In genomic region chr10:27525819-27526218, GRCh38 we compare ENCODE assay signal across 14 cellular contexts. TPM values are rescaled to one million over a fixed set of nuclear protein-coding genes. Genes with fewer than 3 reads are reported as not detected.
DNase-seq lines count a peak whose midpoint lies in the region; ATAC-seq, FAIRE-seq and TF ChIP-seq lines count a peak whose summit lies in the region.
"Had no signal": no experiment of that assay in that cellular context is flagged by ENCODE, and none has a peak within 500 bp of the region (broad histone marks: within the 10 kb centered on the region; RNA-seq: fewer than 3 reads in every experiment).

No MANE protein-coding gene starts in this region.

- H3K9me3 ChIP-seq in K562 (replicated peaks; ENCODE audit: control insufficient read depth, insufficient read depth, low read depth, low read length) (no peaks in the 10 kb centered on the region), lung (ENCODE audit: control insufficient read depth in 2 of 2, insufficient read depth in 1 of 2, low read length in 1 of 2) (no peaks in the 10 kb centered on the region), Peyer's patch (no peaks in the 10 kb centered on the region)
- H3K9me3 ChIP-seq: esophagus muscularis mucosa, upper lobe of left lung had no signal

- no peaks in the 10 kb centered on the region for H3K27me3 ChIP-seq in KMS-11 (ENCODE audit: insufficient read depth, low read depth)
- H3K27me3 ChIP-seq in K562 (ENCODE audit: control insufficient read depth in 2 of 2, insufficient read depth in 2 of 2, low read length in 2 of 2) = no peaks in the 10 kb centered on the region
- H3K27me3 ChIP-seq in lung (ENCODE audit: control insufficient read depth, insufficient read depth) = no peaks in the 10 kb centered on the region
- no peaks in the 10 kb centered on the region for H3K27me3 ChIP-seq in Peyer's patch
- H3K27me3 ChIP-seq: esophagus muscularis mucosa, upper lobe of left lung had no signal

- H3K4me3 ChIP-seq in KMS-11 (IDR thresholded peaks at IDR 0.05; ENCODE audit: insufficient read depth, low read depth, low read length) (no peak overlapping the region), K562 (no peak overlapping the region), lung (no peak overlapping the region), Peyer's patch (no peak overlapping the region)
- H3K4me3 ChIP-seq: esophagus muscularis mucosa, upper lobe of left lung had no signal

- peak; percentile 44 for ATAC-seq in K562
- peak; percentile 47 for ATAC-seq in lung (ENCODE audit: insufficient read depth, low FRiP score)
- no peak for ATAC-seq in HG02571 (IDR thresholded peaks at IDR 0.05; ENCODE audit: unreplicated experiment)
- ATAC-seq in GM18498 (IDR thresholded peaks at IDR 0.05; ENCODE audit: unreplicated experiment) = no peak
- ATAC-seq: left colon had no signal

- TF ChIP-seq CTCF in KMS-11 (conservative IDR thresholded peaks at IDR 0.05; ENCODE audit: low read depth, low read length) = no peak
- TF ChIP-seq CTCF in K562 (IDR thresholded peaks at IDR 0.05 in 2 of 3, conservative IDR thresholded peaks at IDR 0.05 in 1 of 3; ENCODE audit: insufficient read depth in 2 of 3, low read depth in 1 of 3, low read length in 3 of 3) = no peak
- TF ChIP-seq CTCF in lung (IDR thresholded peaks at IDR 0.05; ENCODE audit: control extremely low read depth, extremely low read depth) = no peak
- TF ChIP-seq CTCF in Peyer's patch (IDR thresholded peaks at IDR 0.05) = no peak

- peaks cover 84% of the 10 kb centered on the region for H3K4me1 ChIP-seq in KMS-11 (ENCODE audit: low read depth, poor library complexity, severe bottlenecking)
- peaks cover 0 to 36% of the 10 kb centered on the region in 2 experiments; a peak in 4 of 5 replicates for H3K4me1 ChIP-seq in K562 (replicated peaks in 1 of 2; ENCODE audit: control insufficient read depth in 2 of 2, insufficient read depth in 2 of 2, low read length in 2 of 2)
- peaks cover 0 to 25% of the 10 kb centered on the region in 2 donors for H3K4me1 ChIP-seq in lung (ENCODE audit: control insufficient read depth in 2 of 2, insufficient read depth in 2 of 2, low read length in 2 of 2)
- peaks cover 0 to 18% (median 3%) of the 10 kb centered on the region in 4 donors for H3K4me1 ChIP-seq in Peyer's patch

- no peaks in the 10 kb centered on the region for H3K9me1 ChIP-seq in K562 (ENCODE audit: control insufficient read depth, insufficient read depth, low read length)

- peaks cover 58% of the 10 kb centered on the region for H3K79me2 ChIP-seq in KMS-11 (ENCODE audit: insufficient read depth, low read depth)
- H3K79me2 ChIP-seq in K562 (ENCODE audit: control insufficient read depth, insufficient read depth, low read length) = peaks cover 95% of the 10 kb centered on the region

- CTCF ChIA-PET in K562 (lab: Yijun Ruan, JAX; ENCODE audit: low intra/inter-chr PET ratio) = no interaction called here

- no peak overlapping the region for H3K9ac ChIP-seq in KMS-11
- peak overlapping the region in 1 of 2 experiments; percentile 27; a peak in 1 of 4 replicates for H3K9ac ChIP-seq in K562 (ENCODE audit: insufficient read depth in 1 of 2, low read depth in 2 of 2, low read length in 2 of 2)

- TF ChIP-seq RAD21 in K562 (CRISPR knock-in tag; conservative IDR thresholded peaks at IDR 0.05 in 1 of 2, IDR thresholded peaks at IDR 0.05 in 1 of 2) = no peak

- FAIRE-seq in K562 (lab: Jason Lieb, UNC) = peak; percentile 78

- DNase-seq in CD1c-positive myeloid dendritic cell (ENCODE audit: extremely low spot score) = peak; percentile 20
- DNase-seq in K562 (ENCODE audit: extremely low read depth in 1 of 4, low spot score in 3 of 4) = peak in 2 of 4 experiments; percentile 31 to 50
- DNase-seq in lung (ENCODE audit: low spot score) = no peak
- no peak for DNase-seq in GM19238 (ENCODE audit: insufficient read length, low spot score)
- DNase-seq in Peyer's patch = no peak
- DNase-seq: left colon, NCI-H1417 treated with DMSO at 0.1 percent for 48 hours, posterior cingulate gyrus, T-helper 9 cell, upper lobe of left lung had no signal

- H4K20me1 ChIP-seq in KMS-11 (ENCODE audit: insufficient read depth) = no peaks in the 10 kb centered on the region
- H4K20me1 ChIP-seq in K562 (replicated peaks; ENCODE audit: control insufficient read depth, insufficient read depth, low read length) = no peaks in the 10 kb centered on the region

- TF ChIP-seq EP300 in K562 (IDR thresholded peaks at IDR 0.05; ENCODE audit: low read length) = no peak

- BruUV-seq in K562 (replicated peaks; lab: Mats Ljungman, UMichigan) = no TSS peak

- peak overlapping the region; percentile 82; the same call in 1 of the 2 replicates for H3K27ac ChIP-seq in KMS-11
- peak overlapping the region; percentile 91; the same call in 2 of the 3 replicates for H3K27ac ChIP-seq in K562 (ENCODE audit: extremely low read depth, low read depth, low read length)
- no peak overlapping the region for H3K27ac ChIP-seq in lung (ENCODE audit: low read depth in 1 of 2, low read length in 1 of 2)
- no peak overlapping the region for H3K27ac ChIP-seq in Peyer's patch
- H3K27ac ChIP-seq: esophagus muscularis mucosa, upper lobe of left lung had no signal

- peak overlapping the region; percentile 71; the same call in 1 of the 2 replicates for H3K4me2 ChIP-seq in KMS-11
- no peak overlapping the region; the same call in 1 of the 2 replicates for H3K4me2 ChIP-seq in K562 (ENCODE audit: insufficient read depth, low read length)

- POLR2A ChIA-PET in K562 (lab: Yijun Ruan, JAX) = interaction anchor here (1.0 to 1.8 kb wide), 5 partner anchors 12 to 22 kb away, joined by 3 to 7 read pairs (median 3); partner anchors contain the start of gene RAB18

- H2AFZ ChIP-seq in KMS-11 (ENCODE audit: low read depth) (no peak overlapping the region), K562 (ENCODE audit: low read depth, low read length) (no peak overlapping the region)

- TF ChIP-seq POLR2A in K562 (conservative IDR thresholded peaks at IDR 0.05) (no peak), Peyer's patch (IDR thresholded peaks at IDR 0.05) (no peak)

- intact Hi-C loops in K562 (cut with micrococcal nuclease) = loop anchor here (2.0 to 10.0 kb wide), 2 partner anchors 21 to 281 kb away; partner anchors contain the start of genes ACBD5 and RAB18

- H3K36me3 ChIP-seq in KMS-11 (ENCODE audit: insufficient read depth) (no peaks in the 10 kb centered on the region), K562 (ENCODE audit: control insufficient read depth, insufficient read depth, low read length) (no peaks in the 10 kb centered on the region), lung (ENCODE audit: control insufficient read depth in 2 of 2, insufficient read depth in 2 of 2, low read length in 2 of 2) (peaks cover 0 to 2% of the 10 kb centered on the region in 2 donors), Peyer's patch (no peaks in the 10 kb centered on the region)
- H3K36me3 ChIP-seq: esophagus muscularis mucosa, upper lobe of left lung had no signal

- in situ Hi-C loops in K562 (cut with MboI) = no loop called here

TF ChIP-seq in K562, 482 proteins besides CTCF, POLR2A, EP300 and RAD21 (continues in another document):
- TF ChIP-seq ZNF766 (CRISPR knock-in tag; conservative IDR thresholded peaks at IDR 0.05) = peak; percentile 88

RNA-seq across cellular contexts. Expression of gene RAB18, which starts 21.7 kb away (rescaled TPM):
- total RNA-seq in K562 (2011; cell fraction: chromatin; rRNA removed; ENCODE audit: low replicate concordance) = 28.2 and 92.9 TPM in 2 replicates
- total RNA-seq in K562 (2011; cell fraction: nucleolus; rRNA removed) = 12.0 and 14.6 TPM in 2 replicates
- 50.4 and 96.9 TPM in 2 replicates for total RNA-seq in K562 (2011; cell fraction: nucleoplasm; rRNA removed)
- total RNA-seq in K562 (2014; rRNA removed) = 10.5 and 11.2 TPM in 2 replicates
- total RNA-seq in K562 (2014; rRNA removed; fragmentation: Illumina TruSeq; extraction: Trizol) = 35.9 and 42.1 TPM in 2 replicates
- total RNA-seq in K562 (2015; rRNA removed; fragmentation: Illumina TruSeq; extraction: Trizol) = 23.5 and 30.0 TPM in 2 replicates
- 32.5 and 37.4 TPM in 2 replicates for total RNA-seq in K562 (2021)
- 29.5 and 41.0 TPM in 2 replicates for polyA plus RNA-seq in K562 (2011; rRNA removed)
- 4.5 and 9.8 TPM in 2 replicates for polyA plus RNA-seq in K562 (2011; cell fraction: cytosol; rRNA removed)
- 14.9 and 40.7 TPM in 2 replicates for polyA plus RNA-seq in K562 (2011; cell fraction: nucleus; rRNA removed)
- 23.9 and 29.4 TPM in 2 replicates for polyA plus RNA-seq in K562 (2012)
- polyA plus RNA-seq in K562 (2014; fragmentation: Illumina TruSeq; extraction: Trizol) = 19.6 and 21.4 TPM in 2 replicates
- polyA plus RNA-seq in K562 (2014; fragmentation: Nextera tagmentation; extraction: Ambion mirVana) = 10 to 100 TPM; 38.6 to 46.3 TPM
- polyA plus RNA-seq in K562 (2014; rRNA removed) = 21.8 and 22.7 TPM in 2 replicates
- polyA minus RNA-seq in K562 (2011; rRNA and poly(A)+ RNA removed) = 27.8 and 27.9 TPM in 2 replicates
- polyA minus RNA-seq in K562 (2011; cell fraction: cytosol; rRNA and poly(A)+ RNA removed) = 6.9 and 13.0 TPM in 2 replicates
- 19.4 and 34.5 TPM in 2 replicates for polyA minus RNA-seq in K562 (2011; cell fraction: nucleus; rRNA and poly(A)+ RNA removed)
- 10 to 100 TPM; 74.2 to 84.5 TPM for total RNA-seq in lung
- polyA plus RNA-seq in lung = 10 to 100 TPM; 26.8 to 36.7 TPM
- total RNA-seq in Peyer's patch = 10 to 100 TPM; 16.5 to 46.1 (median 42.7) TPM

Comparison
In these comparisons a context has a peak if more than half of its experiments do, and no peak if none do; other contexts are left out.
1. H3K27ac ChIP-seq: peak in KMS-11 (single experiment) and K562 (single experiment); none in lung (0 of 2) and Peyer's patch (0 of 4).
2. ATAC-seq: peak in K562 (single experiment) and lung (single experiment); none in HG02571 (single experiment) and GM18498 (single experiment).